8 cellular contexts compared by ENCODE assay signal in genomic region chr12:66169221-66170170, GRCh38. TPM values are rescaled to one million over a fixed set of nuclear protein-coding genes. Genes with fewer than 3 reads are reported as not detected.
DNase-seq lines count a peak whose midpoint lies in the region; ATAC-seq and TF ChIP-seq lines count a peak whose summit lies in the region.

TSS of gene TMBIM4 (minus strand) at chr12:66169996. CDS start at chr12:66169951, 45 bp downstream.

- H4K20me1 ChIP-seq in PC-3 (ENCODE audit: low read length): no peaks in the 10 kb centered on the region

- DNase-seq in DMS53 treated with DMSO at 0.1 percent for 48 hours (lab: John Stamatoyannopoulos, UW; ENCODE audit: unreplicated experiment) (peak; percentile 89), PC-3 (peak; percentile 82), activated T-cell treated with anti-CD3 and anti-CD28 coated beads for 48 hours (ENCODE audit: low read depth) (peak; percentile 80), erythroblast (lab: John Stamatoyannopoulos, UW) (peak; percentile 93 to 94)
- DNase-seq in Jurkat, Clone E6-1 (ENCODE audit: low read depth, low spot score): peak; percentile 82
- peak; percentile 67 to 69 for DNase-seq in stimulated activated CD8-positive, alpha-beta memory T cell treated with anti-CD3 and anti-CD28 coated beads, Interleukin-7, amount 100 ng/mL, for 1 hour (ENCODE audit: low read depth in 2 of 2)

- peak; percentile 93 for TF ChIP-seq POLR2A in erythroblast (IDR thresholded peaks at IDR 0.05; ENCODE audit: low read length)

- no peaks in the 10 kb centered on the region for H3F3A ChIP-seq in PC-3 (ENCODE audit: low read length, unreplicated experiment)

- H3K4me3 ChIP-seq in Jurkat, Clone E6-1 (ENCODE audit: low read length): peak within 1 kb of the TSS; percentile 83
- H3K4me3 ChIP-seq in PC-3 (ENCODE audit: low read length): peak within 1 kb of the TSS; percentile 89
- H3K4me3 ChIP-seq in mucosa of stomach (ENCODE audit: low read length): peak within 1 kb of the TSS; percentile 96

- peaks cover 9% of the 10 kb centered on the region for H3K4me1 ChIP-seq in PC-3 (ENCODE audit: insufficient read depth, low read length)
- H3K4me1 ChIP-seq in mucosa of stomach (ENCODE audit: control insufficient read depth, insufficient read depth, low read length): peaks cover 6% of the 10 kb centered on the region

- H3K36me3 ChIP-seq in PC-3 (ENCODE audit: low read depth, low read length) (peaks cover 7% of the 10 kb centered on the region; the same call in 1 of the 2 replicates), mucosa of stomach (ENCODE audit: control insufficient read depth, insufficient read depth, low read length) (no peaks in the 10 kb centered on the region)

- H3K9me2 ChIP-seq in PC-3 (replicated peaks; ENCODE audit: low read length): no peaks in the 10 kb centered on the region

- peak within 1 kb of the TSS; percentile 95 for H3K27ac ChIP-seq in PC-3 (ENCODE audit: low read length)

- POLR2A ChIA-PET in PC-3 (lab: Charles Lee; ENCODE audit: unreplicated experiment): interaction anchor here (0.5 to 1.4 kb wide), 10 partner anchors 11 to 1368 kb away, joined by 3 to 12 read pairs (median 4); partner anchors contain the start of gene HELB

- CTCF ChIA-PET in PC-3 (lab: Charles Lee): interaction anchor here (0.7 to 1.7 kb wide), 4 partner anchors 24 to 100 kb away, joined by 3 to 12 read pairs (median 3); partner anchors contain the start of gene LLPH

- H3K27me3 ChIP-seq in PC-3 (ENCODE audit: low read length): no peaks in the 10 kb centered on the region
- H3K27me3 ChIP-seq in mucosa of stomach (ENCODE audit: control insufficient read depth, insufficient read depth, low read length): no peaks in the 10 kb centered on the region

- peak within 1 kb of the TSS; percentile 91 for H2AFZ ChIP-seq in PC-3 (ENCODE audit: low read length)

- peak; percentile 61 for TF ChIP-seq CTCF in PC-3 (conservative IDR thresholded peaks at IDR 0.05; ENCODE audit: low read depth, low read length)

- intact Hi-C loops in PC-3 (cut with micrococcal nuclease): loop anchor here (2.0 kb wide), 1 partner anchor 15 kb away; no protein-coding TSS in a partner anchor

- peak within 1 kb of the TSS; percentile 99 for H3K4me2 ChIP-seq in PC-3 (ENCODE audit: low read length)

- peak; percentile 82 for ATAC-seq in GM21619 (IDR thresholded peaks at IDR 0.05; ENCODE audit: unreplicated experiment)
- peak; percentile 85 for ATAC-seq in PC-3

- H3K9me3 ChIP-seq in PC-3 (ENCODE audit: low read length) (no peaks in the 10 kb centered on the region), mucosa of stomach (ENCODE audit: control insufficient read depth, low read length) (no peaks in the 10 kb centered on the region)

- H3K9ac ChIP-seq in PC-3 (ENCODE audit: low read length) (peak within 1 kb of the TSS; percentile 90), mucosa of stomach (ENCODE audit: low read length) (peak within 1 kb of the TSS; percentile 99)

- TSS peak; percentile 95 for BruUV-seq in PC-3 (replicated peaks; lab: Mats Ljungman, UMichigan)

- H3K79me2 ChIP-seq in PC-3 (ENCODE audit: low read length): peaks cover 47% of the 10 kb centered on the region

RNA-seq across cellular contexts. Expression of gene TMBIM4, which starts in this region (rescaled TPM):
- polyA plus RNA-seq in Jurkat, Clone E6-1 (2012; ENCODE audit: insufficient read depth, insufficient read length): 28.9 TPM
- 36.3 and 63.2 TPM in 2 replicates for total RNA-seq in PC-3 (2014; rRNA removed)

Comparison
In these comparisons a context has a peak if more than half of its experiments do, and no peak if none do; other contexts are left out.
1. Peak in every context shown above with its lines: DNase-seq, ATAC-seq, H3K4me3 ChIP-seq and H3K27ac ChIP-seq.